ENCODE assay signal across 17 cellular contexts in genomic region chr10:36446873-36447272, GRCh38.
DNase-seq lines count a peak whose midpoint lies in the region; ATAC-seq and TF ChIP-seq lines count a peak whose summit lies in the region.
"Had no signal": no experiment of that assay in that cellular context is flagged by ENCODE, and none has a peak within 500 bp of the region (broad histone marks: within the 10 kb centered on the region; RNA-seq: fewer than 3 reads in every experiment).

No MANE protein-coding gene starts in this region.

- H3K9me2 ChIP-seq in Karpas-422 (replicated peaks; ENCODE audit: insufficient read depth, low read length) = no peaks in the 10 kb centered on the region

- no peak for TF ChIP-seq CTCF in cardiac muscle cell (IDR thresholded peaks at IDR 0.05; ENCODE audit: low read depth, low read length)
- TF ChIP-seq CTCF in omental fat pad (IDR thresholded peaks at IDR 0.05) = no peak

- no peaks in the 10 kb centered on the region for H3K27me3 ChIP-seq in cardiac muscle cell
- H3K27me3 ChIP-seq in Karpas-422 (ENCODE audit: low read length) = no peaks in the 10 kb centered on the region
- H3K27me3 ChIP-seq: BLaER1 treated with 17β-estradiol and CSF1 and Interleukin-3, amounts not matched to agents 10 nM and 100 nM; tibial nerve had no signal

- H3K4me2 ChIP-seq in Karpas-422 (ENCODE audit: low read depth, low read length, poor library complexity, severe bottlenecking) = no peak overlapping the region
- H3K4me2 ChIP-seq: BLaER1 treated with 17β-estradiol and CSF1 and Interleukin-3, amounts not matched to agents 10 nM and 100 nM had no signal

- H3K27ac ChIP-seq in cardiac muscle cell (peak overlapping the region; percentile 44), Karpas-422 (ENCODE audit: low read length) (no peak overlapping the region)
- H3K27ac ChIP-seq: BLaER1 treated with 17β-estradiol and CSF1 and Interleukin-3, amounts not matched to agents 10 nM and 100 nM; tibial nerve had no signal

- H3K9me3 ChIP-seq in cardiac muscle cell (ENCODE audit: low read depth) (no peaks in the 10 kb centered on the region), Karpas-422 (ENCODE audit: low read length) (no peaks in the 10 kb centered on the region)
- H3K9me3 ChIP-seq: BLaER1 treated with 17β-estradiol and CSF1 and Interleukin-3, amounts not matched to agents 10 nM and 100 nM; tibial nerve had no signal

- no peaks in the 10 kb centered on the region for H4K20me1 ChIP-seq in Karpas-422 (ENCODE audit: insufficient read depth, low read depth, low read length)
- H4K20me1 ChIP-seq: BLaER1 treated with 17β-estradiol and CSF1 and Interleukin-3, amounts not matched to agents 10 nM and 100 nM had no signal

- no peak overlapping the region for H3K9ac ChIP-seq in Karpas-422 (ENCODE audit: low read length)
- H3K9ac ChIP-seq: BLaER1 treated with 17β-estradiol and CSF1 and Interleukin-3, amounts not matched to agents 10 nM and 100 nM had no signal

- peaks cover 24% of the 10 kb centered on the region for H3K4me1 ChIP-seq in cardiac muscle cell (ENCODE audit: low read depth)
- no peaks in the 10 kb centered on the region for H3K4me1 ChIP-seq in Karpas-422 (ENCODE audit: low read length)
- H3K4me1 ChIP-seq: BLaER1 treated with 17β-estradiol and CSF1 and Interleukin-3, amounts not matched to agents 10 nM and 100 nM had no signal

- no peaks in the 10 kb centered on the region for H3K79me2 ChIP-seq in Karpas-422 (ENCODE audit: low read length)

- no peak for ATAC-seq in GM21576 (IDR thresholded peaks at IDR 0.05; ENCODE audit: unreplicated experiment)
- no peak for ATAC-seq in HG03108 (IDR thresholded peaks at IDR 0.05; ENCODE audit: unreplicated experiment)
- ATAC-seq in omental fat pad (ENCODE audit: low FRiP score) = no peak
- ATAC-seq: GM12878, T-helper 17 cell had no signal

- no peak overlapping the region for H2AFZ ChIP-seq in Karpas-422 (ENCODE audit: low read length)

- H3K4me3 ChIP-seq in cardiac muscle cell = no peak overlapping the region
- no peak overlapping the region for H3K4me3 ChIP-seq in Karpas-422 (ENCODE audit: low read length)
- H3K4me3 ChIP-seq: BLaER1 treated with 17β-estradiol and CSF1 and Interleukin-3, amounts not matched to agents 10 nM and 100 nM; GM12878; tibial nerve had no signal

- H3K36me3 ChIP-seq in cardiac muscle cell (no peaks in the 10 kb centered on the region), Karpas-422 (ENCODE audit: insufficient read depth, low read length) (no peaks in the 10 kb centered on the region)
- H3K36me3 ChIP-seq: BLaER1 treated with 17β-estradiol and CSF1 and Interleukin-3, amounts not matched to agents 10 nM and 100 nM; tibial nerve had no signal

- DNase-seq in NCI-H1092 treated with DMSO at 0.1 percent for 48 hours (lab: John Stamatoyannopoulos, UW) (peak; percentile 14), NCI-H748 treated with DMSO at 0.1 percent for 48 hours (lab: John Stamatoyannopoulos, UW) (peak; percentile 54), cardiac muscle cell (ENCODE audit: low read depth in 1 of 2, low spot score in 1 of 2) (peak; percentile 37 to 60), renal cortical epithelial cell (ENCODE audit: low read depth) (peak; percentile 18), Karpas-422 (no peak), omental fat pad (ENCODE audit: low spot score) (no peak)
- DNase-seq: activated CD8-positive, alpha-beta memory T cell treated with anti-CD3 and anti-CD28 coated beads, Interleukin-2, amount 50 U/mL, for 4 hours; activated naive CD4-positive, alpha-beta T cell treated with anti-CD3 and anti-CD28 coated beads, Interleukin-2, amount 50 U/mL, for 16 hours; EL; NCI-H524 treated with DMSO at 0.1 percent for 48 hours; stimulated activated CD4-positive, alpha-beta T cell treated with anti-CD3 and anti-CD28 coated beads, Interleukin-1b, Interleukin-23, amount 100 ng/mL, for 48 hours; T-helper 17 cell had no signal

Comparison
In these comparisons a context has a peak if more than half of its experiments do, and no peak if none do; other contexts are left out.
1. DNase-seq: peak in NCI-H1092 treated with DMSO at 0.1 percent for 48 hours (single experiment), NCI-H748 treated with DMSO at 0.1 percent for 48 hours (single experiment), cardiac muscle cell (2 of 2) and renal cortical epithelial cell (single experiment); none in Karpas-422 (single experiment) and omental fat pad (single experiment).